In genomic region chr12:105921872-105922669, GRCh38 we compare ENCODE assay signal across 14 cellular contexts.
DNase-seq lines count a peak whose midpoint lies in the region; ATAC-seq and TF ChIP-seq lines count a peak whose summit lies in the region.
"Had no signal": no experiment of that assay in that cellular context is flagged by ENCODE, and none has a peak within 500 bp of the region (broad histone marks: within the 10 kb centered on the region; RNA-seq: fewer than 3 reads in every experiment).

No MANE protein-coding gene starts in this region.

- TF ChIP-seq CTCF in brain (conservative IDR thresholded peaks at IDR 0.05) (no peak), heart right ventricle (IDR thresholded peaks at IDR 0.05) (no peak), smooth muscle cell (IDR thresholded peaks at IDR 0.05; ENCODE audit: borderline replicate concordance, insufficient read depth, poor library complexity, severe bottlenecking) (no peak), natural killer cell (IDR thresholded peaks at IDR 0.05) (no peak)

- H3K4me1 Mint-ChIP-seq in brain (peaks cover 30% of the 10 kb centered on the region), natural killer cell (no peaks in the 10 kb centered on the region)
- H3K4me1 Mint-ChIP-seq: CD8-positive, alpha-beta memory T cell had no signal

- H3K36me3 ChIP-seq in heart right ventricle: no peaks in the 10 kb centered on the region
- H3K36me3 ChIP-seq in smooth muscle cell (ENCODE audit: low read depth): no peaks in the 10 kb centered on the region

- H3K27me3 ChIP-seq in heart right ventricle (no peaks in the 10 kb centered on the region), smooth muscle cell (ENCODE audit: low read depth) (no peaks in the 10 kb centered on the region)

- intact Hi-C loops in heart right ventricle (cut with DNase I) (loop anchor here in 1 of 10 donors (5.0 kb wide), 1 partner anchor 215 kb away; the partner anchor contains the start of gene NUAK1), natural killer cell (cut with micrococcal nuclease) (no loop called here)

- no peaks in the 10 kb centered on the region for H4K20me1 ChIP-seq in smooth muscle cell (ENCODE audit: low read depth)

- H3K36me3 Mint-ChIP-seq in brain (no peaks in the 10 kb centered on the region), natural killer cell (no peaks in the 10 kb centered on the region)
- H3K36me3 Mint-ChIP-seq: CD8-positive, alpha-beta memory T cell had no signal

- DNase-seq in NCI-H1436 (lab: John Stamatoyannopoulos, UW): peak; percentile 10
- DNase-seq in NCI-H1436 treated with DMSO at 0.1 percent for 48 hours (lab: John Stamatoyannopoulos, UW): no peak
- DNase-seq in heart right ventricle: peak; percentile 10 to 32
- DNase-seq in smooth muscle cell (lab: John Stamatoyannopoulos, UW; ENCODE audit: unreplicated experiment): no peak
- DNase-seq in activated CD8-positive, alpha-beta memory T cell treated with anti-CD3 and anti-CD28 coated beads for 24 hours: no peak
- no peak for DNase-seq in natural killer cell
- no peak for DNase-seq in NCI-H187 treated with DMSO at 0.1 percent for 48 hours (lab: John Stamatoyannopoulos, UW)
- DNase-seq: activated gamma-delta T cell; CD8-positive, alpha-beta memory T cell; glutamatergic neuron; NCI-H1930; NK-92 treated with Interleukin-12 subunit alpha and Interleukin-12 subunit beta, amount 100 ng/mL, for 24 hours; stimulated activated CD4-positive, alpha-beta T cell treated with anti-CD3 and anti-CD28 coated beads, Interleukin-4, amount 100 ng/mL, for 1 hour had no signal

- H3K4me3 ChIP-seq in heart right ventricle (no peak overlapping the region), smooth muscle cell (no peak overlapping the region)

- H3K27me3 Mint-ChIP-seq in brain (no peaks in the 10 kb centered on the region), natural killer cell (ENCODE audit: low read depth in 2 of 2) (peaks cover 9 to 15% of the 10 kb centered on the region in 2 donors)

- peaks cover 6% of the 10 kb centered on the region for H3F3A ChIP-seq in smooth muscle cell (ENCODE audit: low read depth)

- no peak overlapping the region for H2AFZ ChIP-seq in smooth muscle cell (ENCODE audit: low read depth)

- H3K9me3 ChIP-seq in heart right ventricle (no peaks in the 10 kb centered on the region), smooth muscle cell (replicated peaks; ENCODE audit: low read depth) (no peaks in the 10 kb centered on the region)

- 45 to 68% methylated on average over 4 of the region's 4 CpGs for WGBS in heart right ventricle, 2 donors
- WGBS in smooth muscle cell (ENCODE audit: low lambda C conversion rate): 97% methylated on average over 4 of the region's 4 CpGs

- H3K4me1 ChIP-seq in heart right ventricle (peaks cover 0 to 27% (median 5%) of the 10 kb centered on the region in 9 donors), smooth muscle cell (ENCODE audit: low read depth) (no peaks in the 10 kb centered on the region)

- H3K9me3 Mint-ChIP-seq in brain (peaks cover 0 to 7% (median 4%) of the 10 kb centered on the region in 5 experiments), natural killer cell (no peaks in the 10 kb centered on the region)

- no peaks in the 10 kb centered on the region for H3K79me2 ChIP-seq in smooth muscle cell (ENCODE audit: low read depth)

- peak overlapping the region in 4 of 5 experiments; percentile 71 to 77 (median 74) for H3K27ac Mint-ChIP-seq in brain
- H3K27ac Mint-ChIP-seq in natural killer cell: no peak overlapping the region
- H3K27ac Mint-ChIP-seq: CD8-positive, alpha-beta memory T cell had no signal

- H3K27ac ChIP-seq in heart right ventricle (peak overlapping the region; percentile 27 to 85 (median 73)), smooth muscle cell (ENCODE audit: low read depth) (peak overlapping the region; percentile 80)

- peak overlapping the region in 1 of 5 experiments; percentile 35 for H3K4me3 Mint-ChIP-seq in brain
- H3K4me3 Mint-ChIP-seq in natural killer cell: no peak overlapping the region
- H3K4me3 Mint-ChIP-seq: CD8-positive, alpha-beta memory T cell had no signal

- ATAC-seq in heart right ventricle: peak; percentile 56 to 95 (median 88)
- no peak for ATAC-seq in natural killer cell

- no peak overlapping the region for H3K4me2 ChIP-seq in smooth muscle cell

- H3K9ac ChIP-seq in smooth muscle cell (ENCODE audit: low read depth): peak overlapping the region; percentile 45

Comparison
In these comparisons a context has a peak if more than half of its experiments do, and no peak if none do; other contexts are left out.
1. DNase-seq: peak in NCI-H1436 (single experiment) and heart right ventricle (2 of 2); none in NCI-H1436 treated with DMSO at 0.1 percent for 48 hours (single experiment), smooth muscle cell (single experiment), activated CD8-positive, alpha-beta memory T cell treated with anti-CD3 and anti-CD28 coated beads for 24 hours (single experiment), natural killer cell (single experiment) and NCI-H187 treated with DMSO at 0.1 percent for 48 hours (single experiment).
2. H3K27ac Mint-ChIP-seq: peak in brain (4 of 5); none in natural killer cell (0 of 2).
3. ATAC-seq: peak in heart right ventricle (8 of 8); none in natural killer cell (0 of 3).